2 cellular contexts compared by ENCODE assay signal in the genomic region with DNA sequence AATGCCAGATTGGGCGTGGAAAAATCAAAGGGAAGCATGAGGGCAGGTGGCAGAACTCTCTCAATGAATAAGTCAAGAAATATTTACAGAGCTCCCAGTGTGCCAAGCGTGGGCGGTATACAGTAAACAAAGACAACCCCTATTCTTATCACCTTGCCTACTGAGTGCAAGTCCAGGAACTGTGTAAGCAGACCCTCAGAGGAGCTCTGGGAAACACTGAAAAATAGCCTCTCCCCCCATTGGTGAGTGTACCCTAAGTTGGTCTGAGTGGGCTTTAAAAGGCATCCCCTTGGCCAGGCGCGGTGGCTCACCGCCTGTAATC.
TF ChIP-seq lines count a peak whose summit lies in the region.

No MANE protein-coding gene starts in this region.

TF ChIP-seq in HCT116, 20 proteins besides CTCF, POLR2A, EP300 and RAD21:
- peak; percentile 74 for TF ChIP-seq EGR1 (IDR thresholded peaks at IDR 0.05; ENCODE audit: low read depth)
- TF ChIP-seq FOSL1 (IDR thresholded peaks at IDR 0.05; ENCODE audit: low read depth) = no peak
- no peak for TF ChIP-seq ELF1 (IDR thresholded peaks at IDR 0.05; ENCODE audit: borderline replicate concordance, low read depth)
TF ChIP-seq in HCT116: peak in this region for 1.

TF ChIP-seq in H1, 55 proteins besides CTCF, POLR2A, EP300 and RAD21:
- TF ChIP-seq, protein P1, sequence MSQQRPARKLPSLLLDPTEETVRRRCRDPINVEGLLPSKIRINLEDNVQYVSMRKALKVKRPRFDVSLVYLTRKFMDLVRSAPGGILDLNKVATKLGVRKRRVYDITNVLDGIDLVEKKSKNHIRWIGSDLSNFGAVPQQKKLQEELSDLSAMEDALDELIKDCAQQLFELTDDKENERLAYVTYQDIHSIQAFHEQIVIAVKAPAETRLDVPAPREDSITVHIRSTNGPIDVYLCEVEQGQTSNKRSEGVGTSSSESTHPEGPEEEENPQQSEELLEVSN (IDR thresholded peaks at IDR 0.05) = no peak
- TF ChIP-seq PHF8 (conservative IDR thresholded peaks at IDR 0.05; ENCODE audit: low read depth, low read length) (no peak), RBBP5 (IDR thresholded peaks at IDR 0.05; ENCODE audit: borderline replicate concordance, low read depth, low read length) (no peak), JUN (IDR thresholded peaks at IDR 0.05; ENCODE audit: low read depth, low read length) (no peak), JUND (IDR thresholded peaks at IDR 0.05; ENCODE audit: low read length) (no peak), CBX5 (IDR thresholded peaks at IDR 0.05; ENCODE audit: low read depth, low read length) (no peak), NANOG (IDR thresholded peaks at IDR 0.05; ENCODE audit: insufficient read depth, low read depth, low read length, poor library complexity, severe bottlenecking) (no peak), ATF2 (IDR thresholded peaks at IDR 0.05; ENCODE audit: low read length) (no peak), BRCA1 (IDR thresholded peaks at IDR 0.05; ENCODE audit: low read depth, low read length) (no peak), POLR2AphosphoS5 (IDR thresholded peaks at IDR 0.05; ENCODE audit: low read depth, low read length) (no peak), GTF2F1 (IDR thresholded peaks at IDR 0.05; ENCODE audit: borderline replicate concordance, low read depth, low read length) (no peak), ZNF274 (IDR thresholded peaks at IDR 0.05; ENCODE audit: borderline replicate concordance, extremely low read depth, low read length) (no peak), HDAC2 (IDR thresholded peaks at IDR 0.05; ENCODE audit: borderline replicate concordance in 1 of 2, low read depth in 2 of 2, low read length in 2 of 2) (no peak), SIN3A (conservative IDR thresholded peaks at IDR 0.05 in 1 of 2, IDR thresholded peaks at IDR 0.05 in 1 of 2; ENCODE audit: low read depth in 1 of 2, low read length in 2 of 2) (no peak), SP2 (IDR thresholded peaks at IDR 0.05; ENCODE audit: low read length) (no peak), KDM5A (IDR thresholded peaks at IDR 0.05; ENCODE audit: low read length) (no peak), CHD1 (IDR thresholded peaks at IDR 0.05; ENCODE audit: low read depth, low read length) (no peak), POU5F1 (IDR thresholded peaks at IDR 0.05; ENCODE audit: low read depth, low read length) (no peak)
